8 cellular contexts compared by ENCODE assay signal in genomic region chr4:158253350-158253980, GRCh38. TPM values are rescaled to one million over a fixed set of nuclear protein-coding genes. Genes with fewer than 3 reads are reported as not detected.
A peak's percentile ranks its signal among the peaks of the same experiment; 100 is the strongest.
DNase-seq lines count a peak whose midpoint lies in the region; ATAC-seq and TF ChIP-seq lines count a peak whose summit lies in the region.

No MANE protein-coding gene starts in this region.

- no peaks in the 10 kb centered on the region for H3K9me3 Mint-ChIP-seq in glutamatergic neuron (ENCODE audit: unreplicated experiment)

- no peak overlapping the region for H3K27ac ChIP-seq in psoas muscle

- peak; percentile 50 for TF ChIP-seq CTCF in glutamatergic neuron (IDR thresholded peaks at IDR 0.05; ENCODE audit: partially characterized antibody, unreplicated experiment)
- TF ChIP-seq CTCF in psoas muscle (IDR thresholded peaks at IDR 0.05), result peak; percentile 67

- DNase-seq in ELR (ENCODE audit: low read depth) (peak; percentile 65), NCI-H748 treated with DMSO at 0.1 percent for 48 hours (lab: John Stamatoyannopoulos, UW) (peak; percentile 26), glutamatergic neuron (peak; percentile 33), psoas muscle (no peak)
- peak; percentile 22 for DNase-seq in activated naive CD4-positive, alpha-beta T cell treated with anti-CD3 and anti-CD28 coated beads, Interleukin-2, amount 50 U/mL, for 16 hours
- DNase-seq in effector CD8-positive, alpha-beta T cell (lab: John Stamatoyannopoulos, UW), result no peak

- no peak overlapping the region for H3K27ac Mint-ChIP-seq in glutamatergic neuron (ENCODE audit: unreplicated experiment)

- H3K4me1 Mint-ChIP-seq in glutamatergic neuron (ENCODE audit: low read depth, unreplicated experiment), result no peaks in the 10 kb centered on the region

- H3K4me3 Mint-ChIP-seq in glutamatergic neuron (ENCODE audit: unreplicated experiment), result no peak overlapping the region

- no peak overlapping the region for H3K4me3 ChIP-seq in psoas muscle

- no peaks in the 10 kb centered on the region for H3K9me3 ChIP-seq in psoas muscle

- ATAC-seq in GM19467 (IDR thresholded peaks at IDR 0.05; ENCODE audit: unreplicated experiment) (peak; percentile 74), HG03457 (IDR thresholded peaks at IDR 0.05; ENCODE audit: unreplicated experiment) (peak; percentile 71), psoas muscle (peak in 2 of 4 donors; percentile 64 to 81)

- H3K36me3 ChIP-seq in psoas muscle (ENCODE audit: insufficient read depth in 1 of 2, low read depth in 1 of 2), result no peaks in the 10 kb centered on the region

- H3K27me3 Mint-ChIP-seq in glutamatergic neuron (ENCODE audit: unreplicated experiment), result no peaks in the 10 kb centered on the region

- no peaks in the 10 kb centered on the region for H3K27me3 ChIP-seq in psoas muscle (ENCODE audit: insufficient read depth in 3 of 3, low read length in 2 of 3)

- intact Hi-C loops in psoas muscle (cut with DNase I), result loop anchor here (2.0 to 10.0 kb wide), 5 partner anchors 41 to 369 kb away; partner anchors contain the start of gene TMEM144 (in 1 of the 2)

- WGBS in psoas muscle, 3 donors, result 30 to 35% (median 31%) methylated on average over 6 of the region's 6 CpGs

- H3K4me1 ChIP-seq in psoas muscle, result no peaks in the 10 kb centered on the region

- H3K36me3 Mint-ChIP-seq in glutamatergic neuron (ENCODE audit: unreplicated experiment), result no peaks in the 10 kb centered on the region

RNA-seq across cellular contexts. Expression of gene TMEM144, which starts 43.2 kb away (rescaled TPM):
- total RNA-seq in glutamatergic neuron (ENCODE audit: unreplicated experiment), result not detected
- total RNA-seq in psoas muscle, result 1 to 10 TPM in 3 of 4 donors, under 1 TPM in 1; 0.88 to 1.9 (median 1.4) TPM
- 1 to 10 TPM in 2 of 3 donors, under 1 TPM in 1; 0.53 to 1.2 (median 1.0) TPM for polyA plus RNA-seq in psoas muscle

Comparison
In these comparisons a context has a peak if more than half of its experiments do, and no peak if none do; other contexts are left out.
1. DNase-seq: peak in ELR (single experiment), NCI-H748 treated with DMSO at 0.1 percent for 48 hours (single experiment), activated naive CD4-positive, alpha-beta T cell treated with anti-CD3 and anti-CD28 coated beads, Interleukin-2, amount 50 U/mL, for 16 hours (single experiment) and glutamatergic neuron (single experiment); none in psoas muscle (0 of 2) and effector CD8-positive, alpha-beta T cell (single experiment).